Comparison of ENCODE assay signal across 18 cellular contexts in genomic region chr16:88588148-88588547, GRCh38. TPM values are rescaled to one million over a fixed set of nuclear protein-coding genes. Genes with fewer than 3 reads are reported as not detected.
"Had no signal": no experiment of that assay in that cellular context is flagged by ENCODE, and none has a peak within 500 bp of the region (broad histone marks: within the 10 kb centered on the region; RNA-seq: fewer than 3 reads in every experiment).

No MANE protein-coding gene starts in this region.

- H3K27me3 ChIP-seq: ovary, stomach had no signal

- H3K4me3 Mint-ChIP-seq: neural crest cell had no signal

- H3K27ac ChIP-seq: coronary artery, left ventricle myocardium inferior, ovary, stomach, thoracic aorta, WERI-Rb-1 had no signal

- H3K36me3 ChIP-seq: ovary, WERI-Rb-1 had no signal

- H3K9me3 Mint-ChIP-seq: neural crest cell had no signal

- H3K4me3 ChIP-seq: coronary artery, left ventricle myocardium inferior, ovary, stomach, thoracic aorta had no signal

- H3K9me3 ChIP-seq: left ventricle myocardium inferior, ovary, stomach, thoracic aorta had no signal

- DNase-seq: activated CD4-positive, alpha-beta T cell treated with anti-CD3 and anti-CD28 coated beads, Interleukin-2, amount 50 U/mL, for 1 hour; activated gamma-delta T cell; caudate nucleus; effector CD4-positive, alpha-beta T cell; foreskin melanocyte; head of caudate nucleus; left ventricle myocardium inferior; mesenchymal stem cell; ovary; stimulated activated CD4-positive, alpha-beta T cell treated with anti-CD3 and anti-CD28 coated beads, Interleukin-12 subunit alpha, Interleukin-12 subunit beta, amount 100 ng/mL, for 4 hours; stomach; WERI-Rb-1 had no signal

RNA-seq across cellular contexts. Expression of gene IL17C, which starts 50.2 kb away (rescaled TPM):
- total RNA-seq: left ventricle myocardium inferior, ovary, SK-MEL-5, ureter had no signal
- polyA plus RNA-seq: keratinocyte, ovary had no signal
